Comparison of ENCODE assay signal across 22 cellular contexts in the genomic region with DNA sequence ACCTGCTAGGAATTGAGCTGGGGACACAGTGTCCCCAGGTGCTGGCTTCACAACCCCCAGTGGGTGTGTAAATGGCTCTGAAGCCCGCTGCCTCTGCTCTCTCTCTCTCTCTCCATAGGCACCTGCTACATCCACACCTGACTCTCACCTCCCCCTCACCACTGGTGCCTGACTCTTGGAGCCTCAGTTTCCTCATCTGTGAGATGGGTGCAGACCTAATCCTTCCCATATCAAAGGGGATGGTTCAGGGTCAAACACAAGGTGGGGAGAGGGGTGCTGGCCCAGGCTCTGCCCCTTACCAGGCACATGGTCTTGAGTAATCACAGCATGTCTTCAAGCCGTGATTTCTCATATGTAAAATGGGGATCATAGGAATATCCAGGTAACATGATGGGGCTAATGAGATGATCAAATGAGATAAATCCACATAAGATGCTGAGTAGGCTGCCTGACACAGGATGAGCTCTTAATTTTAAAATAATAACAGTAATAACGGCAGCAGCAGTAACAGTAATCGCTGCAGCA.
"Had no signal": no experiment of that assay in that cellular context is flagged by ENCODE, and none has a peak within 500 bp of the region (broad histone marks: within the 10 kb centered on the region; RNA-seq: fewer than 3 reads in every experiment).

No MANE protein-coding gene starts in this region.

- H3K36me3 ChIP-seq: brain microvascular endothelial cell, esophagus muscularis mucosa, gastroesophageal sphincter had no signal

- DNase-seq: activated B cell treated with CpG ODN at 0.5 μM for 24 hours; activated CD4-positive, alpha-beta memory T cell treated with anti-CD3 and anti-CD28 coated beads for 36 hours; activated CD4-positive, alpha-beta T cell treated with anti-CD3 and anti-CD28 coated beads for 4 hours; activated naive CD4-positive, alpha-beta T cell; activated T-cell treated with anti-CD3 and anti-CD28 coated beads, Interleukin-2, amount 50 U/mL, for 1 hour; aorta; brain microvascular endothelial cell; cerebellar nuclear complex; cortex of kidney; effector CD8-positive, alpha-beta T cell; heart left ventricle; kidney glomerular epithelial cell; left ventricle myocardium superior; stimulated activated CD4-positive, alpha-beta T cell treated with anti-CD3 and anti-CD28 coated beads, Interleukin-4, amount 100 ng/mL, for 1 hour; T-helper 2 cell; testis had no signal

- ATAC-seq: activated T-helper 17 cell treated with anti-CD3 and anti-CD28 coated beads, Interleukin-2, amount 50 U/mL, for 72 hours; gastroesophageal sphincter; sciatic nerve had no signal

- H3K27ac ChIP-seq: brain microvascular endothelial cell, esophagus muscularis mucosa, gastroesophageal sphincter, parathyroid adenoma, testis had no signal

- H3K27me3 ChIP-seq: gastroesophageal sphincter, heart left ventricle, testis had no signal

- H3K9me3 ChIP-seq: esophagus muscularis mucosa, gastroesophageal sphincter, heart left ventricle, testis had no signal

- H3K4me3 ChIP-seq: esophagus muscularis mucosa, gastroesophageal sphincter, heart left ventricle, smooth muscle cell, testis had no signal

- H3K4me2 ChIP-seq: smooth muscle cell had no signal

- H3K79me2 ChIP-seq: parathyroid adenoma had no signal

- H2AFZ ChIP-seq: parathyroid adenoma had no signal

- H3K4me1 ChIP-seq: gastroesophageal sphincter, testis had no signal

- H3K9ac ChIP-seq: parathyroid adenoma had no signal
